ENCODE assay signal across 25 cellular contexts in the genomic region with DNA sequence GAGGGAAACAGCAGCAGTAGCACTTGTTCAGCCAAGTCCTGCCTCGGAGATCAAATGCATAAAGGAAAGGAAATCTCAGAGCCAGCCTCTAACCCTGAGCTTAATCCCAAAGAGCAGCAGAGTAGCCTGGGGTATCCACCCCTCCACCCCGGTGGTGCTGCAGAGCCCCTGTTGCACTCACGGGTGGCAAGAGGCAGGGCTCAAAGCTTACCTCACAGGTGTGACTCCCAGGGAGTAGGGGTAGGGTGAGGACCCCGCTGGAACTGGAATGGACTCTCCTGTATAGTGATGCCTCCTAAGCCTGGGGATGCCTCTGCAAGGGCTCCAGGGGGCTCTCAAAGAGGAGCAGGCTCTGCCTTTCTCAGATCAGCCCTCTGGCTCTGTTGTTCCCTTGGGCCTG.
DNase-seq lines count a peak whose midpoint lies in the region; ATAC-seq and TF ChIP-seq lines count a peak whose summit lies in the region.
"Had no signal": no experiment of that assay in that cellular context is flagged by ENCODE, and none has a peak within 500 bp of the region (broad histone marks: within the 10 kb centered on the region; RNA-seq: fewer than 3 reads in every experiment).

No MANE protein-coding gene starts in this region.

- H3K27me3 ChIP-seq in RWPE2 (ENCODE audit: insufficient read depth, poor library complexity, severe bottlenecking) (peaks cover 13% of the 10 kb centered on the region), gastroesophageal sphincter (no peaks in the 10 kb centered on the region), stomach (no peaks in the 10 kb centered on the region)
- H3K27me3 ChIP-seq: Peyer's patch, thyroid gland had no signal

- H3K4me1 ChIP-seq in RWPE2 (ENCODE audit: insufficient read depth, poor library complexity, severe bottlenecking): no peaks in the 10 kb centered on the region
- peaks cover 9 to 93% (median 45%) of the 10 kb centered on the region in 3 donors for H3K4me1 ChIP-seq in gastroesophageal sphincter
- peaks cover 0 to 43% (median 25%) of the 10 kb centered on the region in 4 donors for H3K4me1 ChIP-seq in stomach
- H3K4me1 ChIP-seq: thyroid gland had no signal

- H3K4me3 ChIP-seq in AG10803 (ENCODE audit: low read length) (peak overlapping the region; percentile 38), RWPE2 (ENCODE audit: severe bottlenecking) (no peak overlapping the region), gastroesophageal sphincter (no peak overlapping the region), stomach (no peak overlapping the region)
- H3K4me3 ChIP-seq: Peyer's patch, thyroid gland had no signal

- ATAC-seq in RWPE2 (ENCODE audit: low read depth): no peak
- no peak for ATAC-seq in gastroesophageal sphincter
- ATAC-seq in left lobe of liver: no peak
- ATAC-seq: activated CD4-positive, alpha-beta T cell treated with anti-CD3 and anti-CD28 coated beads for 36 hours had no signal

- no peaks in the 10 kb centered on the region for H3K9me3 ChIP-seq in RWPE2 (ENCODE audit: severe bottlenecking)
- H3K9me3 ChIP-seq in gastroesophageal sphincter: no peaks in the 10 kb centered on the region
- H3K9me3 ChIP-seq in stomach: no peaks in the 10 kb centered on the region
- H3K9me3 ChIP-seq: Peyer's patch, thyroid gland had no signal

- no peak for DNase-seq in AG10803 (ENCODE audit: low read depth)
- peak; percentile 47 for DNase-seq in RWPE2 (ENCODE audit: low spot score)
- DNase-seq in stomach: no peak
- no peak for DNase-seq in left lobe of liver (ENCODE audit: low spot score)
- DNase-seq in activated CD8-positive, alpha-beta memory T cell treated with anti-CD3 and anti-CD28 coated beads, Interleukin-2, amount 50 U/mL, for 4 hours: no peak
- no peak for DNase-seq in EL
- DNase-seq: activated CD4-positive, alpha-beta T cell treated with anti-CD3 and anti-CD28 coated beads for 36 hours; activated T-cell treated with anti-CD3 and anti-CD28 coated beads for 4 hours; amygdala; CD4-positive, CD25-positive, alpha-beta regulatory T cell; DND-41; head of caudate nucleus; islet precursor cell; Kasumi-1; midbrain; NCI-H1436; NCI-H446 treated with DMSO at 0.1 percent for 48 hours; NCI-H82; occipital lobe; Peyer's patch; small intestine; T1000; thyroid gland had no signal

- TF ChIP-seq CTCF in AG10803 (conservative IDR thresholded peaks at IDR 0.05; ENCODE audit: low read length): no peak
- no peak for TF ChIP-seq CTCF in RWPE2 (IDR thresholded peaks at IDR 0.05; ENCODE audit: poor library complexity, severe bottlenecking)
- no peak for TF ChIP-seq CTCF in gastroesophageal sphincter (IDR thresholded peaks at IDR 0.05)
- TF ChIP-seq CTCF in stomach (IDR thresholded peaks at IDR 0.05): no peak

- 100% methylated on average over 1 of the region's 4 CpGs; no CpG with 5 or more reads in 1 of the 2 donors for WGBS in gastroesophageal sphincter (ENCODE audit: low coverage in 1 of 2), 2 donors
- 71 to 81% (median 73%) methylated on average over 3 to 4 of the region's 4 CpGs for WGBS in stomach, 5 donors

- intact Hi-C loops in stomach (cut with DNase I; ENCODE audit: low total_unique reads): no loop called here

- H3K36me3 ChIP-seq in RWPE2 (ENCODE audit: low read depth): no peaks in the 10 kb centered on the region
- no peaks in the 10 kb centered on the region for H3K36me3 ChIP-seq in gastroesophageal sphincter
- H3K36me3 ChIP-seq in stomach: no peaks in the 10 kb centered on the region
- H3K36me3 ChIP-seq: Peyer's patch, thyroid gland had no signal

- no peak for TF ChIP-seq POLR2A in gastroesophageal sphincter (IDR thresholded peaks at IDR 0.05)
- TF ChIP-seq POLR2A in stomach (IDR thresholded peaks at IDR 0.05): no peak

- TF ChIP-seq EP300 in gastroesophageal sphincter (IDR thresholded peaks at IDR 0.05) (no peak), stomach (IDR thresholded peaks at IDR 0.05) (no peak)

- H3K27ac ChIP-seq in RWPE2 (ENCODE audit: poor library complexity, severe bottlenecking) (no peak overlapping the region), gastroesophageal sphincter (peak overlapping the region in 3 of 4 donors; percentile 82 to 92 (median 85)), stomach (peak overlapping the region in 4 of 5 donors; percentile 62 to 71 (median 70))
- H3K27ac ChIP-seq: thyroid gland, VCaP had no signal
